Comparison of ENCODE assay signal across 22 cellular contexts in the genomic region with DNA sequence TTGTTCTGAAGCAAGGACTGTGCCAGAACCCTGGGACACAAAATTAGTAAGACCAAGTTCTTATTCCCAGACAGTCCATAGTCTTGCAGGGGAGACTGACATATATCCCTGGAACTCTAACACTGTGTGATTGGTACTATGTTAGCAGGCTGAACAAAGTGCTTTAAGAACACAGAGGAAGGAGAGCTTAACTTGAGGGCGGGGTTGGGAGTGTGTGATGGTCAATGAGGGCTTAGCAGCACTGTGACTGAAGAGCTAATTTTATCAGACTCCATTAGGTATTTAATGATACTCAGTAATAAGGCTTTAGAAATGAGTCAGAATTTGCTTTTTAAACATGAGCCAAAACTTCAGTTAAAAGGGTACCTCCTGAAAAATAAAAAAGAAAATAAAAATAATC. TPM values are rescaled to one million over a fixed set of nuclear protein-coding genes. Genes with fewer than 3 reads are reported as not detected.
DNase-seq lines count a peak whose midpoint lies in the region; ATAC-seq and TF ChIP-seq lines count a peak whose summit lies in the region.
"Had no signal": no experiment of that assay in that cellular context is flagged by ENCODE, and none has a peak within 500 bp of the region (broad histone marks: within the 10 kb centered on the region; RNA-seq: fewer than 3 reads in every experiment).

No MANE protein-coding gene starts in this region.

- POLR2A ChIA-PET in T-cell (lab: Charles Lee): interaction anchor here (0.6 to 0.7 kb wide), 2 partner anchors 8 to 194 kb away, joined by 3 read pairs; no protein-coding TSS in a partner anchor

- H3K4me3 ChIP-seq in BLaER1: no peak overlapping the region
- H3K4me3 ChIP-seq in psoas muscle: no peak overlapping the region
- H3K4me3 ChIP-seq: HAP-1, prostate gland, stomach had no signal

- CTCF ChIA-PET in T-cell (lab: Charles Lee): interaction anchor here in 1 of 2 donors (0.7 to 3.2 kb wide), 2 partner anchors 95 to 133 kb away, joined by 3 to 22 read pairs; no protein-coding TSS in a partner anchor

- TF ChIP-seq CTCF in brain (conservative IDR thresholded peaks at IDR 0.05): no peak
- no peak for TF ChIP-seq CTCF in psoas muscle (IDR thresholded peaks at IDR 0.05)

- H3K4me3 Mint-ChIP-seq in brain: no peak overlapping the region
- H3K4me3 Mint-ChIP-seq in T-cell: no peak overlapping the region
- H3K4me3 Mint-ChIP-seq: activated B cell treated with CpG ODN at 0.5 μM for 24 hours; activated T-helper 1 cell treated with anti-CD3 and anti-CD28 coated beads, Interleukin-12 subunit alpha, Interleukin-12 subunit beta, Interleukin-2, Interleukin-4 antibody, amounts not matched to agents 30 ng/mL and 10 ng/mL and 1 ng/mL, durations not matched to agents 14 hours and 24 hours and 36 hours; mesothelial cell of epicardium; T-helper 2 cell treated with Interferon-gamma antibody and Interleukin-4, amounts not matched to agents 5 μg/mL and 100 μg/mL, for 36 hours had no signal

- H3K9me3 ChIP-seq in BLaER1 (no peaks in the 10 kb centered on the region), psoas muscle (no peaks in the 10 kb centered on the region)
- H3K9me3 ChIP-seq: HAP-1, prostate gland, stomach had no signal

- ATAC-seq in left cardiac atrium (peak; percentile 50), psoas muscle (peak in 3 of 4 donors; percentile 52 to 68 (median 52)), T-cell (replicated peaks in 1 of 4) (no peak)
- ATAC-seq: Panc1 had no signal

- H3K4me2 ChIP-seq in BLaER1: peak overlapping the region; percentile 83

- H3K9me3 Mint-ChIP-seq in brain: no peaks in the 10 kb centered on the region
- H3K9me3 Mint-ChIP-seq in T-cell: no peaks in the 10 kb centered on the region
- H3K9me3 Mint-ChIP-seq: activated B cell treated with CpG ODN at 0.5 μM for 24 hours; activated T-helper 1 cell treated with anti-CD3 and anti-CD28 coated beads, Interleukin-12 subunit alpha, Interleukin-12 subunit beta, Interleukin-2, Interleukin-4 antibody, amounts not matched to agents 30 ng/mL and 10 ng/mL and 1 ng/mL, durations not matched to agents 14 hours and 24 hours and 36 hours; mesothelial cell of epicardium; T-helper 2 cell treated with Interferon-gamma antibody and Interleukin-4, amounts not matched to agents 5 μg/mL and 100 μg/mL, for 36 hours had no signal

- H3K36me3 ChIP-seq in BLaER1: peaks cover 14% of the 10 kb centered on the region
- H3K36me3 ChIP-seq in psoas muscle (ENCODE audit: insufficient read depth in 1 of 2, low read depth in 1 of 2): peaks cover 0 to 17% of the 10 kb centered on the region in 2 donors
- H3K36me3 ChIP-seq: prostate gland had no signal

- H4K20me1 ChIP-seq in BLaER1: no peaks in the 10 kb centered on the region

- no peak for DNase-seq in left cardiac atrium
- no peak for DNase-seq in psoas muscle
- no peak for DNase-seq in T-cell
- DNase-seq in NCI-H2171 (lab: John Stamatoyannopoulos, UW): no peak
- DNase-seq in central memory CD4-positive, alpha-beta T cell: no peak
- no peak for DNase-seq in Kasumi-1 (lab: John Stamatoyannopoulos, UW)
- DNase-seq: ACHN; activated B cell treated with CpG ODN at 0.5 μM for 24 hours; NCI-H1930; stimulated activated CD4-positive, alpha-beta T cell treated with anti-CD3 and anti-CD28 coated beads, Interleukin-4, amount 100 ng/mL, for 1 hour; stomach had no signal

- H3K36me3 Mint-ChIP-seq in brain (peaks cover 45% of the 10 kb centered on the region), T-cell (peaks cover 26% of the 10 kb centered on the region)

- H3K27me3 ChIP-seq in BLaER1 (no peaks in the 10 kb centered on the region), psoas muscle (ENCODE audit: insufficient read depth in 3 of 3, low read length in 2 of 3) (no peaks in the 10 kb centered on the region)
- H3K27me3 ChIP-seq: stomach had no signal

- H3K27ac ChIP-seq in BLaER1 (peak overlapping the region; percentile 81), psoas muscle (peak overlapping the region; percentile 85)
- H3K27ac ChIP-seq: C4-2B, KMS-11 had no signal

- H3K9ac ChIP-seq in BLaER1: peak overlapping the region; percentile 44; the same call in 1 of the 2 replicates
- H3K9ac ChIP-seq: KMS-11 had no signal

- peaks cover 60% of the 10 kb centered on the region for H3K4me1 Mint-ChIP-seq in brain
- H3K4me1 Mint-ChIP-seq in T-cell: peaks cover 23 to 33% (median 26%) of the 10 kb centered on the region in 3 donors
- H3K4me1 Mint-ChIP-seq: mesothelial cell of epicardium had no signal

- H3K27me3 Mint-ChIP-seq in brain: no peaks in the 10 kb centered on the region
- H3K27me3 Mint-ChIP-seq in T-cell: no peaks in the 10 kb centered on the region
- H3K27me3 Mint-ChIP-seq: activated B cell treated with CpG ODN at 0.5 μM for 24 hours had no signal

- intact Hi-C loops in left cardiac atrium (cut with DNase I) (loop anchor here in 1 of 2 donors (2.0 kb wide), 1 partner anchor 64 kb away; the partner anchor contains the start of gene STING1), psoas muscle (cut with DNase I) (loop anchor here in 1 of 2 donors (10.0 kb wide), 1 partner anchor 346 kb away; no protein-coding TSS in a partner anchor)

- H3K27ac Mint-ChIP-seq in brain (peak overlapping the region in 4 of 5 experiments; percentile 4 to 84 (median 70)), T-cell (no peak overlapping the region)
- H3K27ac Mint-ChIP-seq: activated B cell treated with CpG ODN at 0.5 μM for 24 hours; mesothelial cell of epicardium; T-helper 2 cell treated with Interferon-gamma antibody and Interleukin-4, amounts not matched to agents 5 μg/mL and 100 μg/mL, for 36 hours had no signal

- 15 to 38% (median 23%) methylated on average over 1 of the region's 1 CpG for WGBS in psoas muscle, 3 donors

- H3K4me1 ChIP-seq in BLaER1 (peaks cover 84% of the 10 kb centered on the region), psoas muscle (peaks cover 57% of the 10 kb centered on the region)
- H3K4me1 ChIP-seq: prostate gland had no signal

RNA-seq across cellular contexts. Expression of gene SPATA24, which starts 14.9 kb away (rescaled TPM):
- 7.0 TPM for polyA plus RNA-seq in brain (ENCODE audit: insufficient read depth, low read depth, low replicate concordance)
- 1 to 10 TPM; 8.8 to 9.0 TPM for total RNA-seq in left cardiac atrium
- total RNA-seq in psoas muscle: 10 to 100 TPM in 2 of 4 donors, 1 to 10 TPM in 2; 6.7 to 14.6 (median 10.6) TPM
- polyA plus RNA-seq in psoas muscle: 10 to 100 TPM; 11.2 to 18.8 (median 18.3) TPM
- 1 to 10 TPM; 3.6 to 9.0 (median 4.8) TPM for total RNA-seq in T-cell

RNA-seq across cellular contexts. Expression of gene DNAJC18, which starts 20.5 kb away (rescaled TPM):
- 31.0 TPM for polyA plus RNA-seq in brain (ENCODE audit: insufficient read depth, low read depth, low replicate concordance)
- 10 to 100 TPM; 14.8 to 15.2 TPM for total RNA-seq in left cardiac atrium
- 10 to 100 TPM in 2 of 4 donors, 1 to 10 TPM in 2; 9.0 to 10.7 (median 10.2) TPM for total RNA-seq in psoas muscle
- polyA plus RNA-seq in psoas muscle: 10 to 100 TPM in 2 of 3 donors, 1 to 10 TPM in 1; 2.6 to 14.5 (median 13.7) TPM
- 1 to 10 TPM; 4.7 to 7.2 (median 6.4) TPM for total RNA-seq in T-cell

RNA-seq across cellular contexts. Expression of gene PROB1, which starts 23.9 kb away (rescaled TPM):
- 1.7 TPM for polyA plus RNA-seq in brain (ENCODE audit: insufficient read depth, low read depth, low replicate concordance)
- total RNA-seq in left cardiac atrium: 10 to 100 TPM; 21.7 to 27.9 TPM
- 10 to 100 TPM; 42.3 to 86.7 (median 67.9) TPM for total RNA-seq in psoas muscle
- 10 to 100 TPM; 15.2 to 31.3 (median 30.1) TPM for polyA plus RNA-seq in psoas muscle
- 1 to 10 TPM in 3 of 5 donors, under 1 TPM in 2; 0.58 to 1.7 (median 1.5) TPM for total RNA-seq in T-cell

RNA-seq across cellular contexts. Expression of gene MZB1, which starts 29.1 kb away (rescaled TPM):
- not detected for polyA plus RNA-seq in brain (ENCODE audit: insufficient read depth, low read depth, low replicate concordance)
- total RNA-seq in left cardiac atrium: 1 to 10 TPM in 1 of 2 donors, under 1 TPM in 1; 0.55 to 1.2 TPM
- 1 to 10 TPM in 2 of 4 donors, under 1 TPM in 2; 0.57 to 1.2 (median 0.84) TPM for total RNA-seq in psoas muscle
- under 1 TPM; 0.03 to 0.25 (median 0.25) TPM for polyA plus RNA-seq in psoas muscle
- total RNA-seq in T-cell: 1 to 10 TPM; 2.2 to 6.5 (median 5.0) TPM
- total RNA-seq: dermis microvascular lymphatic vessel endothelial cell had no signal

RNA-seq across cellular contexts. Expression of gene SLC23A1, which starts 35.7 kb away (rescaled TPM):
- polyA plus RNA-seq in brain (ENCODE audit: insufficient read depth, low read depth, low replicate concordance) (not detected), psoas muscle (under 1 TPM in 1 of 3 donors, not detected in 2; 0.03 TPM)
- total RNA-seq in left cardiac atrium (not detected), psoas muscle (not detected), T-cell (under 1 TPM in 2 of 5 donors, not detected in 3; 0.15 to 0.86 TPM)
- total RNA-seq: dermis microvascular lymphatic vessel endothelial cell, mesothelial cell of epicardium had no signal
- polyA plus RNA-seq: stomach had no signal

Comparison
In these comparisons a context has a peak if more than half of its experiments do, and no peak if none do; other contexts are left out.
1. H3K27ac Mint-ChIP-seq: peak in brain (4 of 5); none in T-cell (0 of 2).
2. ATAC-seq: peak in left cardiac atrium (2 of 2) and psoas muscle (3 of 4); none in T-cell (0 of 4).
3. RNA of gene PROB1, which starts 23.9 kb away (total RNA-seq): 42.3 to 86.7 TPM in psoas muscle and 21.7 to 27.9 TPM in left cardiac atrium; 0.58 to 1.7 TPM in T-cell; every median in the first group is over 4 times any median in the second.